ENCODE assay signal across 13 cellular contexts in genomic region chr7:8232999-8233847, GRCh38. TPM values are rescaled to one million over a fixed set of nuclear protein-coding genes. Genes with fewer than 3 reads are reported as not detected.
DNase-seq lines count a peak whose midpoint lies in the region; ATAC-seq, FAIRE-seq and TF ChIP-seq lines count a peak whose summit lies in the region.
"Had no signal": no experiment of that assay in that cellular context is flagged by ENCODE, and none has a peak within 500 bp of the region (broad histone marks: within the 10 kb centered on the region; RNA-seq: fewer than 3 reads in every experiment).

No MANE protein-coding gene starts in this region.

- POLR2A ChIA-PET in A549 (lab: Yijun Ruan, JAX), result no interaction called here

- H3K4me3 ChIP-seq in A549 (no peak overlapping the region), epithelial cell of esophagus (ENCODE audit: low read length) (no peak overlapping the region)
- H3K4me3 ChIP-seq: gastroesophageal sphincter had no signal

- no peak for TF ChIP-seq RAD21 in A549 (conservative IDR thresholded peaks at IDR 0.05 in 1 of 2, IDR thresholded peaks at IDR 0.05 in 1 of 2)

- H3K27ac ChIP-seq in A549, result no peak overlapping the region
- H3K27ac ChIP-seq: gastroesophageal sphincter had no signal

- CTCF ChIA-PET in A549 (lab: Yijun Ruan, JAX), result interaction anchor here (0.7 to 0.9 kb wide), 2 partner anchors 23 to 63 kb away, joined by 3 to 4 read pairs; no protein-coding TSS in a partner anchor

- H3K4me1 ChIP-seq in A549, result no peaks in the 10 kb centered on the region
- H3K4me1 ChIP-seq: gastroesophageal sphincter had no signal

- TF ChIP-seq EP300 in A549 (IDR thresholded peaks at IDR 0.05), result no peak

- FAIRE-seq in A549 (lab: Jason Lieb, UNC), result no peak

- no peaks in the 10 kb centered on the region for H3K9me3 ChIP-seq in A549
- H3K9me3 ChIP-seq: gastroesophageal sphincter had no signal

- DNase-seq in A549 (ENCODE audit: low read depth in 1 of 2, low spot score in 1 of 2) (no peak), HUDEP-2 (lab: John Stamatoyannopoulos, UW; ENCODE audit: unreplicated experiment in 76 of 76) (peak in 74 of 76 experiments; percentile 20 to 97 (median 84)), epithelial cell of esophagus (ENCODE audit: low read depth) (peak; percentile 28), NCI-H2171 (lab: John Stamatoyannopoulos, UW) (no peak), NCI-H2029 (lab: John Stamatoyannopoulos, UW) (no peak)
- DNase-seq: anterior cingulate cortex, NCI-H1694 treated with DMSO at 0.1 percent for 48 hours, nucleus accumbens, T-helper 17 cell had no signal

- no peak for TF ChIP-seq POLR2A in A549 (IDR thresholded peaks at IDR 0.05; ENCODE audit: low read length)

- ATAC-seq in A549 (0 out of 6 replicates have a peak, but pooled peaks have one; percentile 33 to 54), GM19351 (IDR thresholded peaks at IDR 0.05; ENCODE audit: unreplicated experiment) (peak; percentile 79), HG02970 (IDR thresholded peaks at IDR 0.05; ENCODE audit: low FRiP score, unreplicated experiment) (no peak), GM18519 (IDR thresholded peaks at IDR 0.05; ENCODE audit: low FRiP score, unreplicated experiment) (no peak)
- ATAC-seq: gastroesophageal sphincter, T-helper 17 cell had no signal

- H3K4me2 ChIP-seq in A549, result no peak overlapping the region

- TF ChIP-seq CTCF in A549 (IDR thresholded peaks at IDR 0.05), result no peak
- no peak for TF ChIP-seq CTCF in epithelial cell of esophagus (IDR thresholded peaks at IDR 0.05; ENCODE audit: insufficient read depth, low read depth, low read length, missing control alignments)

- WGBS in A549 (ENCODE audit: missing lambda C conversion rate), result 75% methylated on average over 8 of the region's 8 CpGs

TF ChIP-seq in A549, 52 proteins besides CTCF, POLR2A, EP300 and RAD21:
- TF ChIP-seq BHLHE40 (IDR thresholded peaks at IDR 0.05; ENCODE audit: low read depth, low read length) (no peak), MAFK (IDR thresholded peaks at IDR 0.05; ENCODE audit: partially characterized antibody) (no peak), ESRRA (IDR thresholded peaks at IDR 0.05; ENCODE audit: borderline replicate concordance, low read length) (no peak), REST (IDR thresholded peaks at IDR 0.05) (no peak), SMC3 (IDR thresholded peaks at IDR 0.05) (no peak), ZFP36 (IDR thresholded peaks at IDR 0.05; ENCODE audit: borderline replicate concordance, partially characterized antibody) (no peak), FOSL2 (IDR thresholded peaks at IDR 0.05) (no peak), FOSL2 (CRISPR knock-in tag; IDR thresholded peaks at IDR 0.05) (no peak), RCOR1 (IDR thresholded peaks at IDR 0.05; ENCODE audit: low read depth, low read length) (no peak), PBX3 (IDR thresholded peaks at IDR 0.05) (no peak)

RNA-seq across cellular contexts. Expression of gene ICA1, which starts 28.7 kb away (rescaled TPM):
- 1.6 and 2.0 TPM in 2 replicates for polyA plus RNA-seq in A549 (2011; rRNA removed)
- polyA plus RNA-seq in A549 (2012; cell fraction: cytosol; rRNA removed), result 0.15 and 0.18 TPM in 2 replicates
- 0.12 TPM in 2 replicates for polyA plus RNA-seq in A549 (2012; cell fraction: nucleus; rRNA removed)
- polyA plus RNA-seq in A549 (2017; fragmentation: RNase III; extraction: RNeasy Plus Mini Kit Qiagen cat#74134 plus additional on column Dnase treatment), result 0.66 to 0.84 TPM (median 0.72 TPM) in 3 replicates
- polyA minus RNA-seq in A549 (2011; rRNA and poly(A)+ RNA removed), result 0.95 and 1.1 TPM in 2 replicates

Comparison
In these comparisons a context has a peak if more than half of its experiments do, and no peak if none do; other contexts are left out.
1. ATAC-seq: peak in A549 (2 of 2) and GM19351 (single experiment); none in HG02970 (single experiment) and GM18519 (single experiment).
2. DNase-seq: peak in HUDEP-2 (74 of 76) and epithelial cell of esophagus (single experiment); none in A549 (0 of 2), NCI-H2171 (single experiment) and NCI-H2029 (single experiment).